ENCODE assay signal across 9 cellular contexts in genomic region chr5:43661102-43661501, GRCh38. TPM values are rescaled to one million over a fixed set of nuclear protein-coding genes. Genes with fewer than 3 reads are reported as not detected.
DNase-seq lines count a peak whose midpoint lies in the region; ATAC-seq and TF ChIP-seq lines count a peak whose summit lies in the region.
"Had no signal": no experiment of that assay in that cellular context is flagged by ENCODE, and none has a peak within 500 bp of the region (broad histone marks: within the 10 kb centered on the region; RNA-seq: fewer than 3 reads in every experiment).

No MANE protein-coding gene starts in this region.

- H3K36me3 ChIP-seq in ascending aorta = peaks cover 12 to 28% of the 10 kb centered on the region in 2 donors
- peaks cover 13 to 38% of the 10 kb centered on the region in 2 experiments for H3K36me3 ChIP-seq in mesenchymal stem cell (ENCODE audit: control insufficient read depth in 1 of 2, insufficient read depth in 2 of 2, low read depth in 1 of 2, low read length in 2 of 2)

- H2BK120ac ChIP-seq in mesenchymal stem cell (ENCODE audit: low read depth, low read length) = no peak overlapping the region

- H2AFZ ChIP-seq in mesenchymal stem cell (ENCODE audit: low read depth, low read length) = no peak overlapping the region

- H3K4me3 ChIP-seq in ascending aorta = no peak overlapping the region
- H3K4me3 ChIP-seq in mesenchymal stem cell (ENCODE audit: insufficient read depth in 1 of 2, low read depth in 1 of 2, low read length in 2 of 2) = no peak overlapping the region
- H3K4me3 ChIP-seq: BLaER1 treated with 17β-estradiol and CSF1 and Interleukin-3, amounts not matched to agents 10 nM and 100 nM had no signal

- ATAC-seq in HG02870 (IDR thresholded peaks at IDR 0.05; ENCODE audit: unreplicated experiment) (no peak), GM18868 (IDR thresholded peaks at IDR 0.05; ENCODE audit: unreplicated experiment) (no peak)

- peaks cover 0 to 6% of the 10 kb centered on the region in 2 donors for H3K4me1 ChIP-seq in ascending aorta
- no peaks in the 10 kb centered on the region for H3K4me1 ChIP-seq in mesenchymal stem cell (ENCODE audit: control insufficient read depth, insufficient read depth, low read depth, low read length)
- H3K4me1 ChIP-seq: BLaER1 treated with 17β-estradiol and CSF1 and Interleukin-3, amounts not matched to agents 10 nM and 100 nM had no signal

- no CpG with 5 or more reads among the region's 2 CpGs for WGBS in mesenchymal stem cell

- H3K27me3 ChIP-seq in ascending aorta (no peaks in the 10 kb centered on the region), mesenchymal stem cell (ENCODE audit: control insufficient read depth in 1 of 2, insufficient read depth in 1 of 2, low read length in 2 of 2) (no peaks in the 10 kb centered on the region)
- H3K27me3 ChIP-seq: BLaER1 treated with 17β-estradiol and CSF1 and Interleukin-3, amounts not matched to agents 10 nM and 100 nM had no signal

- H3K23ac ChIP-seq in mesenchymal stem cell (ENCODE audit: low read length in 2 of 2) = no peak overlapping the region

- no peak overlapping the region for H3K4me2 ChIP-seq in mesenchymal stem cell (ENCODE audit: low read length, poor library complexity, severe bottlenecking)
- H3K4me2 ChIP-seq: BLaER1 treated with 17β-estradiol and CSF1 and Interleukin-3, amounts not matched to agents 10 nM and 100 nM had no signal

- H2BK5ac ChIP-seq in mesenchymal stem cell (ENCODE audit: low read depth, low read length, poor library complexity, severe bottlenecking) = no peak overlapping the region

- H3K4ac ChIP-seq in mesenchymal stem cell (ENCODE audit: low read depth in 1 of 2, low read length in 2 of 2) = no peak overlapping the region

- H3K27ac ChIP-seq in ascending aorta (no peak overlapping the region), mesenchymal stem cell (ENCODE audit: low read length, poor library complexity, severe bottlenecking) (no peak overlapping the region)
- H3K27ac ChIP-seq: BLaER1 treated with 17β-estradiol and CSF1 and Interleukin-3, amounts not matched to agents 10 nM and 100 nM had no signal

- H2BK12ac ChIP-seq in mesenchymal stem cell (ENCODE audit: low read length in 2 of 2) = no peak overlapping the region

- H2AK5ac ChIP-seq in mesenchymal stem cell (ENCODE audit: low read length, severe bottlenecking) = no peak overlapping the region

- DNase-seq in NCI-H1417 (lab: John Stamatoyannopoulos, UW) (peak in 2 of 3 experiments; percentile 16 to 50), NCI-H1417 treated with DMSO at 0.1 percent for 48 hours (lab: John Stamatoyannopoulos, UW) (no peak), LoVo (ENCODE audit: low spot score) (peak; percentile 43), ascending aorta (ENCODE audit: low spot score in 2 of 2) (no peak), mesenchymal stem cell (peak; percentile 56), GOT3 (lab: John Stamatoyannopoulos, UW) (no peak)

- TF ChIP-seq CTCF in ascending aorta (IDR thresholded peaks at IDR 0.05) = peak; percentile 16 to 67 (median 64)

- H3K79me1 ChIP-seq in mesenchymal stem cell (replicated peaks; ENCODE audit: low read length, poor library complexity, severe bottlenecking) = no peaks in the 10 kb centered on the region

- intact Hi-C loops in ascending aorta (cut with DNase I) = loop anchor here (5.0 kb wide), 2 partner anchors 41 to 66 kb away; no protein-coding TSS in a partner anchor

- H3K18ac ChIP-seq in mesenchymal stem cell (ENCODE audit: low read depth in 1 of 2, low read length in 2 of 2) = no peak overlapping the region

- no peak overlapping the region for H4K91ac ChIP-seq in mesenchymal stem cell (ENCODE audit: low read length)

- H3K14ac ChIP-seq in mesenchymal stem cell (ENCODE audit: low read length in 2 of 2) = no peak overlapping the region

- H4K8ac ChIP-seq in mesenchymal stem cell (ENCODE audit: low read length) = no peak overlapping the region

- no peak overlapping the region for H3K9ac ChIP-seq in mesenchymal stem cell (ENCODE audit: low read length)
- H3K9ac ChIP-seq: BLaER1 treated with 17β-estradiol and CSF1 and Interleukin-3, amounts not matched to agents 10 nM and 100 nM had no signal

- H3K9me3 ChIP-seq in ascending aorta = no peaks in the 10 kb centered on the region
- no peaks in the 10 kb centered on the region for H3K9me3 ChIP-seq in mesenchymal stem cell (ENCODE audit: control insufficient read depth, low read length)

- no peak overlapping the region for H2BK15ac ChIP-seq in mesenchymal stem cell (ENCODE audit: low read depth, poor library complexity, severe bottlenecking)

RNA-seq across cellular contexts. Expression of gene NNT, which starts 58.1 kb away (rescaled TPM):
- total RNA-seq in ascending aorta = 13.3 TPM
- polyA plus RNA-seq in mesenchymal stem cell (2013, experiment 1 of 2) = 28.1 TPM
- 28.1 TPM for polyA plus RNA-seq in mesenchymal stem cell (2013, experiment 2 of 2)

Comparison
In these comparisons a context has a peak if more than half of its experiments do, and no peak if none do; other contexts are left out.
1. DNase-seq: peak in NCI-H1417 (2 of 3), LoVo (single experiment) and mesenchymal stem cell (single experiment); none in NCI-H1417 treated with DMSO at 0.1 percent for 48 hours (single experiment), ascending aorta (0 of 2) and GOT3 (single experiment).